Comparison of ENCODE assay signal across 19 cellular contexts in the genomic region with DNA sequence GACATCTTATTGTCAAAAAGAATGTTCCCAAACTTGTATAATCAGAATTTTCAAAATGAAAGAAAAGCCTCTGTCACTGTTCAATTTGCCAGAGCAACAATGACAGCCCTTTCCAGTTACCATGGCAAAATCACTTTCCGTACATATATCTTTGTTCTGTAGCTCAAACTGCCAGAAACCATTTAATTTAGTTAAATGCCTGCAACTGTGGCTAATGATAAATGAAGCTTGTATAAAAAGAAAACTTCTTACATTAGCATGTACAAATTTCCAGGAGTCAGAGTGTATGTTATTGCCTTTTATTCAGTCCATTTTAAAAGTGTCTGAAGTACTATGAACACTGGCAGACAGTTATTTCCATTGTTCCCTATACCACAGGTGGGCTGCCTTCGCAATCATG.
"Had no signal": no experiment of that assay in that cellular context is flagged by ENCODE, and none has a peak within 500 bp of the region (broad histone marks: within the 10 kb centered on the region; RNA-seq: fewer than 3 reads in every experiment).

No MANE protein-coding gene starts in this region.

- H3K4me1 ChIP-seq: adrenal gland, esophagus muscularis mucosa, right atrium auricular region had no signal

- H3K4me3 ChIP-seq: adrenal gland, coronary artery, esophagus muscularis mucosa, right atrium auricular region, skin epidermis had no signal

- H3K27me3 ChIP-seq: adrenal gland, esophagus muscularis mucosa, right atrium auricular region had no signal

- DNase-seq: activated CD4-positive, alpha-beta memory T cell treated with anti-CD3 and anti-CD28 coated beads, Interleukin-2, amount 10 ng/mL, durations not matched to agents 7 days and 5 days; activated CD4-positive, alpha-beta T cell treated with anti-CD3 and anti-CD28 coated beads for 4 hours; activated effector memory CD4-positive, alpha-beta T cell treated with anti-CD3 and anti-CD28 coated beads, Interleukin-2, amount 50 U/mL, for 16 hours; activated T-cell treated with anti-CD3 and anti-CD28 coated beads, Interleukin-2, amount 50 U/mL, for 4 hours; adrenal gland; central memory CD4-positive, alpha-beta T cell; effector CD4-positive, alpha-beta T cell; kidney; left ventricle myocardium superior; occipital lobe; stimulated activated CD4-positive, alpha-beta T cell treated with anti-CD3 and anti-CD28 coated beads, Interleukin-15, amount 100 ng/mL, for 24 hours; stimulated activated CD4-positive, alpha-beta T cell treated with anti-CD3 and anti-CD28 coated beads, Interleukin-4, amount 100 ng/mL, for 1 hour; stimulated activated naive B cell treated with anti-CD40 and anti-IgM and Interleukin-4, amounts not matched to agents 10 μg/mL and 1 μg/mL and 100 μg/mL, for 72 hours; trophoblast cell had no signal

- H3K36me3 ChIP-seq: adrenal gland, right atrium auricular region had no signal

- ATAC-seq: activated T-cell treated with anti-CD3 and anti-CD28 coated beads, Interleukin-2, amount 50 U/mL, for 4 hours; left ventricle myocardium superior; stimulated activated naive B cell treated with anti-CD40 and anti-IgM and Interleukin-4, amounts not matched to agents 10 μg/mL and 1 μg/mL and 100 μg/mL, for 72 hours; WTC11 had no signal

- H3K27ac ChIP-seq: adrenal gland, coronary artery, esophagus muscularis mucosa, right atrium auricular region, skin epidermis had no signal

- H3K9me3 ChIP-seq: adrenal gland, esophagus muscularis mucosa, right atrium auricular region had no signal
